10 cellular contexts compared by ENCODE assay signal in the genomic region with DNA sequence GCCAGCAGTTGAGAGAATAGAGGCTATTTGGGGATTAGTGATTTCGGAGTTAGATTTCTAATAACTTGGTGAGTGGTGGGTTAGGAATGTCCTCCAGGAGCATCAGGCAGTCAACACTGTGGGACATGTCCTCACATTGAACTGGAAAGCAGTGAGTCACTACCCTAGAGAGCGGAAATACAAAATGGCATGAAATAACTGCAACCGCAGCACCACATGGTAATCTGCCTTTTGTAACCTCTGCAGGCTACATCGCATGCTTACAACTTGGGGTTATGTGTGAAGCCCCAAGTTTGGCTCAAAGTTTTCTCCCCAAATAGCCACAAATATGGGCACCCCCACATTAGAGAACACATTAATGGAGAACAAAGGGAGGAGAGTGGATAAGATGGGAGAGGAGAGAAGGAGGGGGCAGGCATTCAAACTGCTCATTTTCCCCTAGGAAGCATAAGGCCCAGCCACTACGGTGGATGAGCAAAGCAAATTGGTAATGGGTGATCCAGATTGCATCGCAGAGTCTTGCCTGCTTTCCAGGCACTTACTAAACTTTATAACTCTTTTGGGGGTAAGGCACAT. TPM values are rescaled to one million over a fixed set of nuclear protein-coding genes. Genes with fewer than 3 reads are reported as not detected.
A peak's percentile ranks its signal among the peaks of the same experiment; 100 is the strongest.
DNase-seq lines count a peak whose midpoint lies in the region; ATAC-seq and TF ChIP-seq lines count a peak whose summit lies in the region.
"Had no signal": no experiment of that assay in that cellular context is flagged by ENCODE, and none has a peak within 500 bp of the region (broad histone marks: within the 10 kb centered on the region; RNA-seq: fewer than 3 reads in every experiment).

No MANE protein-coding gene starts in this region.

- no peak overlapping the region for H2BK15ac ChIP-seq in H9 (ENCODE audit: low read depth, low read length)

- no peak overlapping the region for H3T11ph ChIP-seq in H9 (ENCODE audit: low read length)

- H3K27ac ChIP-seq in H9 (ENCODE audit: insufficient read length, low read depth, low read length): no peak overlapping the region
- H3K27ac ChIP-seq: ascending aorta, HL-60 had no signal

- H3K4me1 ChIP-seq in H9 (ENCODE audit: insufficient read depth, low read length): no peaks in the 10 kb centered on the region
- H3K4me1 ChIP-seq: ascending aorta had no signal

- DNase-seq in AG08396 (ENCODE audit: low spot score) (peak; percentile 75), MV-4-11 (lab: John Stamatoyannopoulos, UW) (peak; percentile 91), cerebellar cortex (ENCODE audit: low spot score) (peak; percentile 51), kidney glomerular epithelial cell (lab: John Stamatoyannopoulos, UW) (peak; percentile 68), H9 (no peak), NCI-H345 treated with DMSO at 0.1 percent for 48 hours (lab: John Stamatoyannopoulos, UW; ENCODE audit: unreplicated experiment) (no peak)

- H2BK120ac ChIP-seq in H9 (ENCODE audit: low read depth, low read length, poor library complexity, severe bottlenecking): no peak overlapping the region

- H3K79me2 ChIP-seq in H9 (ENCODE audit: insufficient read depth, low read length): no peaks in the 10 kb centered on the region

- H4K91ac ChIP-seq in H9 (ENCODE audit: insufficient read length, low read depth, low read length): no peak overlapping the region

- H2BK5ac ChIP-seq in H9 (ENCODE audit: insufficient read length, low read length): no peak overlapping the region

- H2AK5ac ChIP-seq in H9 (ENCODE audit: insufficient read length, low read length): no peak overlapping the region

- 0 out of 5 replicates have a peak overlapping the region, but pooled peaks of 1 of the 2 experiments have one; percentile 31 for H3K4me3 Mint-ChIP-seq in H9

- H3K9ac ChIP-seq in H9 (ENCODE audit: extremely low read depth, insufficient read length, low read length): no peak overlapping the region

- peaks cover 3% of the 10 kb centered on the region for H3K23me2 ChIP-seq in H9 (ENCODE audit: insufficient read length, low read depth, low read length, poor library complexity, severe bottlenecking)

- H4K5ac ChIP-seq in H9 (ENCODE audit: insufficient read length, low read depth, low read length): no peak overlapping the region

- H2AFZ ChIP-seq in H9 (ENCODE audit: low read length): no peak overlapping the region

- H4K20me1 ChIP-seq in H9 (ENCODE audit: control insufficient read depth, insufficient read depth, insufficient read length): no peaks in the 10 kb centered on the region

- no peak overlapping the region for H2BK20ac ChIP-seq in H9 (ENCODE audit: low read depth, low read length, poor library complexity, severe bottlenecking)

- H3K9me3 ChIP-seq in H9 (ENCODE audit: control insufficient read depth, low read depth, low read length): no peaks in the 10 kb centered on the region
- H3K9me3 ChIP-seq: ascending aorta had no signal

- H3K23ac ChIP-seq in H9 (ENCODE audit: insufficient read length, low read depth, low read length): no peak overlapping the region

- ATAC-seq in HG03439 (IDR thresholded peaks at IDR 0.05; ENCODE audit: unreplicated experiment) (no peak), HG03565 (IDR thresholded peaks at IDR 0.05; ENCODE audit: unreplicated experiment) (no peak)

- no peak overlapping the region for H4K8ac ChIP-seq in H9 (replicated peaks; ENCODE audit: insufficient read length, low read depth, low read length)

- peaks cover 23% of the 10 kb centered on the region for H3K27me3 Mint-ChIP-seq in H9 (ENCODE audit: low read depth)

- H3K27ac Mint-ChIP-seq in H9: peak overlapping the region in 1 of 3 experiments; percentile 14; a peak in 1 of 7 replicates

- H3K4me2 ChIP-seq in H9 (ENCODE audit: insufficient read depth, insufficient read length, low read length): no peak overlapping the region

- H3K79me1 ChIP-seq in H9 (ENCODE audit: insufficient read depth, low read depth, low read length, poor library complexity, severe bottlenecking): no peaks in the 10 kb centered on the region

- H3K27me3 ChIP-seq in H9 (ENCODE audit: insufficient read depth, low read length): no peaks in the 10 kb centered on the region
- H3K27me3 ChIP-seq: ascending aorta had no signal

- no peaks in the 10 kb centered on the region for H3K36me3 Mint-ChIP-seq in H9 (ENCODE audit: insufficient read depth in 1 of 3, low read depth in 3 of 3)

- H3K56ac ChIP-seq in H9 (ENCODE audit: insufficient read length, low read depth, low read length): no peak overlapping the region

- H2BK12ac ChIP-seq in H9 (ENCODE audit: insufficient read length, low read depth, low read length): no peak overlapping the region

- WGBS in H9 (ENCODE audit: extremely low coverage, insufficient read length, low lambda C conversion rate): no CpG with 5 or more reads among the region's 6 CpGs

- H3K4ac ChIP-seq in H9 (ENCODE audit: low read depth, low read length): no peak overlapping the region

- peaks cover 17% of the 10 kb centered on the region in 2 experiments for H3K4me1 Mint-ChIP-seq in H9

- no peak for TF ChIP-seq CTCF in H9 (conservative IDR thresholded peaks at IDR 0.05)

- no peak overlapping the region for H3K14ac ChIP-seq in H9 (ENCODE audit: insufficient read depth, low read length)

- H3K18ac ChIP-seq in H9 (ENCODE audit: insufficient read length, low read depth, low read length): no peak overlapping the region

- peaks cover 0 to 3% of the 10 kb centered on the region in 2 experiments; a peak in 1 of 5 replicates for H3K9me3 Mint-ChIP-seq in H9

RNA-seq across cellular contexts. Expression of gene SLF2, which starts 22.0 kb away (rescaled TPM):
- total RNA-seq in H9 (2021): 20.9 and 23.1 TPM in 2 replicates

Comparison
In these comparisons a context has a peak if more than half of its experiments do, and no peak if none do; other contexts are left out.
1. DNase-seq: peak in AG08396 (single experiment), MV-4-11 (single experiment), cerebellar cortex (single experiment) and kidney glomerular epithelial cell (single experiment); none in H9 (single experiment) and NCI-H345 treated with DMSO at 0.1 percent for 48 hours (single experiment).